ENCODE assay signal across 1 cellular context in genomic region chr5:95908799-95909198, GRCh38.
TF ChIP-seq lines count a peak whose summit lies in the region.

No MANE protein-coding gene starts in this region.

TF ChIP-seq in GM12878, 131 proteins besides CTCF, POLR2A, EP300 and RAD21 (continued from another document):
- no peak for TF ChIP-seq ZBTB40 (IDR thresholded peaks at IDR 0.05; ENCODE audit: borderline replicate concordance)
- TF ChIP-seq CUX1 (IDR thresholded peaks at IDR 0.05; ENCODE audit: insufficient replicate concordance, low read depth, low read length), result no peak
- TF ChIP-seq BCL11A (IDR thresholded peaks at IDR 0.05; ENCODE audit: low read depth, low read length), result no peak
- no peak for TF ChIP-seq SMAD5 (IDR thresholded peaks at IDR 0.05; ENCODE audit: low read depth)
- no peak for TF ChIP-seq FOXK2 (IDR thresholded peaks at IDR 0.05)
- TF ChIP-seq POLR2AphosphoS5 (IDR thresholded peaks at IDR 0.05; ENCODE audit: low read length), result no peak
- no peak for TF ChIP-seq NFIC (IDR thresholded peaks at IDR 0.05; ENCODE audit: low read depth, low read length)
- no peak for TF ChIP-seq EGR1 (IDR thresholded peaks at IDR 0.05; ENCODE audit: borderline replicate concordance in 1 of 2, low read depth in 2 of 2, low read length in 2 of 2)
- no peak for TF ChIP-seq KLF5 (IDR thresholded peaks at IDR 0.05; ENCODE audit: partially characterized antibody)
- no peak for TF ChIP-seq PML (IDR thresholded peaks at IDR 0.05; ENCODE audit: low read length)
- TF ChIP-seq RELB (IDR thresholded peaks at IDR 0.05; ENCODE audit: low read depth), result no peak
- no peak for TF ChIP-seq MXI1 (IDR thresholded peaks at IDR 0.05; ENCODE audit: low read depth, low read length)
- TF ChIP-seq ELK1 (IDR thresholded peaks at IDR 0.05; ENCODE audit: low read depth, low read length), result no peak
TF ChIP-seq in GM12878: peak in this region for 0.
